Comparison of ENCODE assay signal across 11 cellular contexts in the genomic region with DNA sequence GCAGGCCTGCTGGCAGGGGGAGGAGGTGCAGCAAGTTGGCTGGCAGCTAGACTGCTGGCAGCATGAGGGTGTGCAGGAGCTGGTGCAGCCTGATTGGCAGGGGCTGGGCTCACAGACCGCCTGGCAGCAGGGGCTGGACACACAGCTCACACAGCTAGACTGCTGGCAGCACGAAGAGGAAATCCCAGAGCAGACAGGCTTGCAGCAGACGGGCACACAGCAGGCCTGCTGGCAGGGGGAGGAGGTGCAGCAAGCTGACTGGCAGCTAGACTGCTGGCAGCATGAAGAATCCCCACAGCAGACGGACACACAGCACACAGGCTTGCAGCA. TPM values are rescaled to one million over a fixed set of nuclear protein-coding genes. Genes with fewer than 3 reads are reported as not detected.
"Had no signal": no experiment of that assay in that cellular context is flagged by ENCODE, and none has a peak within 500 bp of the region (broad histone marks: within the 10 kb centered on the region; RNA-seq: fewer than 3 reads in every experiment).

No MANE protein-coding gene starts in this region.

RNA-seq across cellular contexts. Expression of gene KRTAP10-6, which starts 0.5 kb away (rescaled TPM):
- total RNA-seq: activated CD4-positive, alpha-beta T cell treated with anti-CD3 and anti-CD28 coated beads, Interleukin-2, amount 10 ng/mL, durations not matched to agents 24 days and 14 days; activated CD8-positive, alpha-beta T cell treated with anti-CD3 and anti-CD28 coated beads for 36 hours; activated naive CD8-positive, alpha-beta T cell treated with anti-CD3 and anti-CD28 coated beads, Interleukin-2, amount 10 ng/mL, durations not matched to agents 7 days and 5 days; activated T-helper 2 cell treated with anti-CD3 and anti-CD28 coated beads, Interferon-gamma antibody, Interleukin-2, Interleukin-4, amounts not matched to agents 10 μg/mL and 5 μg/mL and 100 μg/mL, durations not matched to agents 14 hours and 24 hours and 36 hours; ascending aorta; cardiac muscle cell; PC-3; Peyer's patch; SJSA1 had no signal
- polyA plus RNA-seq: adipose tissue, SK-N-SH had no signal

RNA-seq across cellular contexts. Expression of gene KRTAP10-7, which starts 8.6 kb away (rescaled TPM):
- total RNA-seq: activated CD4-positive, alpha-beta T cell treated with anti-CD3 and anti-CD28 coated beads, Interleukin-2, amount 10 ng/mL, durations not matched to agents 24 days and 14 days; activated CD8-positive, alpha-beta T cell treated with anti-CD3 and anti-CD28 coated beads for 36 hours; activated naive CD8-positive, alpha-beta T cell treated with anti-CD3 and anti-CD28 coated beads, Interleukin-2, amount 10 ng/mL, durations not matched to agents 7 days and 5 days; activated T-helper 2 cell treated with anti-CD3 and anti-CD28 coated beads, Interferon-gamma antibody, Interleukin-2, Interleukin-4, amounts not matched to agents 10 μg/mL and 5 μg/mL and 100 μg/mL, durations not matched to agents 14 hours and 24 hours and 36 hours; ascending aorta; cardiac muscle cell; PC-3; Peyer's patch; SJSA1 had no signal
- polyA plus RNA-seq: adipose tissue, cardiac muscle cell, SK-N-SH had no signal

RNA-seq across cellular contexts. Expression of gene KRTAP10-5, which starts 11.4 kb away (rescaled TPM):
- total RNA-seq: activated CD4-positive, alpha-beta T cell treated with anti-CD3 and anti-CD28 coated beads, Interleukin-2, amount 10 ng/mL, durations not matched to agents 24 days and 14 days; activated CD8-positive, alpha-beta T cell treated with anti-CD3 and anti-CD28 coated beads for 36 hours; activated naive CD8-positive, alpha-beta T cell treated with anti-CD3 and anti-CD28 coated beads, Interleukin-2, amount 10 ng/mL, durations not matched to agents 7 days and 5 days; activated T-helper 2 cell treated with anti-CD3 and anti-CD28 coated beads, Interferon-gamma antibody, Interleukin-2, Interleukin-4, amounts not matched to agents 10 μg/mL and 5 μg/mL and 100 μg/mL, durations not matched to agents 14 hours and 24 hours and 36 hours; ascending aorta; cardiac muscle cell; PC-3; Peyer's patch; SJSA1 had no signal
- polyA plus RNA-seq: adipose tissue, cardiac muscle cell, SK-N-SH had no signal

RNA-seq across cellular contexts. Expression of gene KRTAP10-4, which starts 18.2 kb away (rescaled TPM):
- total RNA-seq: activated CD4-positive, alpha-beta T cell treated with anti-CD3 and anti-CD28 coated beads, Interleukin-2, amount 10 ng/mL, durations not matched to agents 24 days and 14 days; activated CD8-positive, alpha-beta T cell treated with anti-CD3 and anti-CD28 coated beads for 36 hours; activated naive CD8-positive, alpha-beta T cell treated with anti-CD3 and anti-CD28 coated beads, Interleukin-2, amount 10 ng/mL, durations not matched to agents 7 days and 5 days; activated T-helper 2 cell treated with anti-CD3 and anti-CD28 coated beads, Interferon-gamma antibody, Interleukin-2, Interleukin-4, amounts not matched to agents 10 μg/mL and 5 μg/mL and 100 μg/mL, durations not matched to agents 14 hours and 24 hours and 36 hours; ascending aorta; cardiac muscle cell; PC-3; Peyer's patch; SJSA1 had no signal
- polyA plus RNA-seq: adipose tissue, SK-N-SH had no signal

RNA-seq across cellular contexts. Expression of gene KRTAP10-8, which starts 20.1 kb away (rescaled TPM):
- total RNA-seq: activated CD4-positive, alpha-beta T cell treated with anti-CD3 and anti-CD28 coated beads, Interleukin-2, amount 10 ng/mL, durations not matched to agents 24 days and 14 days; activated CD8-positive, alpha-beta T cell treated with anti-CD3 and anti-CD28 coated beads for 36 hours; activated naive CD8-positive, alpha-beta T cell treated with anti-CD3 and anti-CD28 coated beads, Interleukin-2, amount 10 ng/mL, durations not matched to agents 7 days and 5 days; activated T-helper 2 cell treated with anti-CD3 and anti-CD28 coated beads, Interferon-gamma antibody, Interleukin-2, Interleukin-4, amounts not matched to agents 10 μg/mL and 5 μg/mL and 100 μg/mL, durations not matched to agents 14 hours and 24 hours and 36 hours; ascending aorta; cardiac muscle cell; PC-3; Peyer's patch; SJSA1 had no signal
- polyA plus RNA-seq: adipose tissue, cardiac muscle cell, SK-N-SH had no signal
